Comparison of ENCODE assay signal across 1 cellular context in the genomic region with DNA sequence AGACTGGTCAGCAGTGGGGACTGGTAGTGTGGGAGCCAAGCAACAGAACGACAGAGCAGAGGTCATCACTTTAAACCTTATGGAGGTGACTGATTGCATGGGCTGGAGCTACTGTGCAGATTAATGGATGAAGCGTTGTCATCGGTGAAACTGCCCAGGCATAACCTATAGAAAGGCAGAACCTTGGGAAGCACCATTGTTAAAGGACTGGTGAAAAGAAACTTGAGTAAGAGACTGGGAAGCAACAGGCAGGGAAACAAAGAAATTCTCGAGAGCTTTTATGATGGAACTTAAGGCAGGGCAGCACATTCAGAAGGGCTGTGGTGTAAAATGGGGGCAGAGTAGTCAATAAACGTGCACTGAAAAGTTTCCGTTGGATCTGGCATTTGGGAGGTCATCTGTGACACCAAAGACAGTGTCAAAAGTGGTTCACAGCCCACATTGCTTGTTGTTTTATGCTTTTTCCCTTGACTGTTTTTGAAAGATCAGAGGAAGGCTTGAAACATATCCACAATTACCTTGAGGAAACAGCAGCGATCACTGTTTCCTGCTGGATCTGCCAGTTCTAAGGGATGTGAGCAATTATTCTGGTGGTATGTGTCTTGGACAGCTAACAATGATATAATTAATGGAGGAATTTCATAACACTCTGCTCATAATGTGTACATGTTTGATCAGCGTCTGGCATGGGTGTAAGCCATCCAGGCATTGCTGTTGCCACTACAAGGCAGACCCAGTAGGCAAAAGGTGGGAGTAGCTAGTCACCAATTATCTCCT.
TF ChIP-seq lines count a peak whose summit lies in the region.

No MANE protein-coding gene starts in this region.

TF ChIP-seq in H1, 55 proteins besides CTCF, POLR2A, EP300 and RAD21 (continued from another document):
- no peak for TF ChIP-seq RBBP5 (IDR thresholded peaks at IDR 0.05; ENCODE audit: borderline replicate concordance, low read depth, low read length)
- TF ChIP-seq TAF1 (IDR thresholded peaks at IDR 0.05; ENCODE audit: low read depth, low read length) = no peak
- no peak for TF ChIP-seq BACH1 (IDR thresholded peaks at IDR 0.05; ENCODE audit: low read length)
